ENCODE assay signal across 9 cellular contexts in the genomic region with DNA sequence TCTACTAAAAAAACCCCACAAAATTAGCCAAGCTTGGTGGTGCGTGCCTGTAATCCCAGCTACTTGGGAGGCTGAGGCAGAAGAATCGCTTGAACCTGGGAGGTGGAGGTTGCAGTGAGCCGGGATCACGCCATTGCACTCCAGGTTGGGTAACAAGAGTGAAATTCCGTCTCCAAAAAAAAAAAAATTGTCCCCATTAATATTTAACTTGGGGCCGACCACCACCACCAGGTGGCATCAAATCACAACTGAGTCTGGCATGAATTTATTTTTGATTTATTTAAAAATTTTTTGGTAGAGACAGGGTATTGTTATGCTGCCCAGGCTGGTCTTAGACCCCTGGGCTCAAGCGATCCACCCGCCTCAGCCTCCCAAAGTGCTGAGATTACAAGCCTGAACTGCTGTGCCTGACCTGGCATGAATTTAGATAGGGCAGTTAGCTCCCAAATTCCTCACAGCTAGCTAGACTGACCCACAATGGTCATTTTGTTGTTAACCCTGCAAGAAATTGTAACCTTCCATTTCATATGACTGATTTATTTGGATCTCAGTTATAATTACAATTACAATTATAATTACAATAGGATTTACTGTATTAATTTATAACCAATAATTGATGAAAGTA. TPM values are rescaled to one million over a fixed set of nuclear protein-coding genes. Genes with fewer than 3 reads are reported as not detected.
DNase-seq lines count a peak whose midpoint lies in the region; ATAC-seq and TF ChIP-seq lines count a peak whose summit lies in the region.
"Had no signal": no experiment of that assay in that cellular context is flagged by ENCODE, and none has a peak within 500 bp of the region (broad histone marks: within the 10 kb centered on the region; RNA-seq: fewer than 3 reads in every experiment).

No MANE protein-coding gene starts in this region.

- no peak overlapping the region for H3K4me3 Mint-ChIP-seq in activated CD4-positive, alpha-beta T cell treated with anti-CD3 and anti-CD28 coated beads, Interleukin-2, amount 10 ng/mL, durations not matched to agents 7 days and 5 days

- no peak for TF ChIP-seq EP300 in stomach (IDR thresholded peaks at IDR 0.05)

- CTCF ChIA-PET in activated CD4-positive, alpha-beta T cell treated with anti-CD3 and anti-CD28 coated beads, Interleukin-2, amount 10 ng/mL, durations not matched to agents 7 days and 5 days (lab: Charles Lee): interaction anchor here (0.7 kb wide), 1 partner anchor 1683 kb away, joined by 3 read pairs; no protein-coding TSS in a partner anchor

- no peak overlapping the region for H3K27ac ChIP-seq in stomach
- H3K27ac ChIP-seq: Peyer's patch had no signal

- peak in 1 of 7 experiments; percentile 16 for TF ChIP-seq CTCF in stomach (IDR thresholded peaks at IDR 0.05)

- peaks cover 5% of the 10 kb centered on the region for H3K27me3 Mint-ChIP-seq in activated CD4-positive, alpha-beta T cell treated with anti-CD3 and anti-CD28 coated beads, Interleukin-2, amount 10 ng/mL, durations not matched to agents 7 days and 5 days

- no peak for TF ChIP-seq POLR2A in stomach (IDR thresholded peaks at IDR 0.05)

- intact Hi-C loops in stomach (cut with DNase I; ENCODE audit: low total_unique reads): no loop called here
- intact Hi-C loops in posterior vena cava (cut with DNase I): no loop called here

- DNase-seq in DMS114 treated with DMSO at 0.1 percent for 48 hours (lab: John Stamatoyannopoulos, UW; ENCODE audit: unreplicated experiment) (peak; percentile 20), HT1080 (ENCODE audit: low read depth) (peak; percentile 39), iris pigment epithelial cell (ENCODE audit: low read depth) (peak; percentile 26), stomach (no peak), ureter (ENCODE audit: low spot score) (no peak), posterior vena cava (ENCODE audit: low spot score) (no peak)
- peak; percentile 31 for DNase-seq in activated CD4-positive, alpha-beta T cell treated with anti-CD3 and anti-CD28 coated beads, Interleukin-2, amount 10 ng/mL, durations not matched to agents 7 days and 5 days

- 41 to 46% (median 44%) methylated on average over 8 of the region's 8 CpGs for whole genome bisulfite sequencing in stomach, 5 donors

- no peak for ATAC-seq in HG03196 (IDR thresholded peaks at IDR 0.05; ENCODE audit: unreplicated experiment)

- no peak overlapping the region for H3K4me3 ChIP-seq in stomach
- H3K4me3 ChIP-seq: Peyer's patch had no signal

- H3K36me3 Mint-ChIP-seq in activated CD4-positive, alpha-beta T cell treated with anti-CD3 and anti-CD28 coated beads, Interleukin-2, amount 10 ng/mL, durations not matched to agents 7 days and 5 days (ENCODE audit: low read depth): no peaks in the 10 kb centered on the region

- no peaks in the 10 kb centered on the region for H3K27me3 ChIP-seq in stomach
- H3K27me3 ChIP-seq: Peyer's patch had no signal

- no peaks in the 10 kb centered on the region for H3K36me3 ChIP-seq in stomach
- H3K36me3 ChIP-seq: Peyer's patch had no signal

- H3K9me3 Mint-ChIP-seq in activated CD4-positive, alpha-beta T cell treated with anti-CD3 and anti-CD28 coated beads, Interleukin-2, amount 10 ng/mL, durations not matched to agents 7 days and 5 days: no peaks in the 10 kb centered on the region

- no peaks in the 10 kb centered on the region for H3K9me3 ChIP-seq in stomach
- H3K9me3 ChIP-seq: Peyer's patch had no signal

- no peaks in the 10 kb centered on the region for H3K4me1 ChIP-seq in stomach
- H3K4me1 ChIP-seq: Peyer's patch had no signal

- no peaks in the 10 kb centered on the region for H3K4me1 Mint-ChIP-seq in activated CD4-positive, alpha-beta T cell treated with anti-CD3 and anti-CD28 coated beads, Interleukin-2, amount 10 ng/mL, durations not matched to agents 7 days and 5 days

- no peak overlapping the region for H3K27ac Mint-ChIP-seq in activated CD4-positive, alpha-beta T cell treated with anti-CD3 and anti-CD28 coated beads, Interleukin-2, amount 10 ng/mL, durations not matched to agents 7 days and 5 days

- POLR2A ChIA-PET in activated CD4-positive, alpha-beta T cell treated with anti-CD3 and anti-CD28 coated beads, Interleukin-2, amount 10 ng/mL, durations not matched to agents 7 days and 5 days (lab: Charles Lee): no interaction called here

RNA-seq across cellular contexts. Expression of a gene that starts 17.1 kb away (rescaled TPM):
- total RNA-seq in HT1080 (2014; rRNA removed; shearing (Covaris generic)): 4.7 and 6.6 TPM in 2 replicates
- 3.4 and 3.8 TPM in 2 replicates for polyA plus RNA-seq in HT1080 (2015; cell fraction: cytosol; rRNA removed)
- 3.5 and 3.8 TPM in 2 replicates for polyA plus RNA-seq in HT1080 (2015; cell fraction: nucleus; rRNA removed)
- total RNA-seq in activated CD4-positive, alpha-beta T cell treated with anti-CD3 and anti-CD28 coated beads, Interleukin-2, amount 10 ng/mL, durations not matched to agents 7 days and 5 days: 1 to 10 TPM; 2.7 to 2.9 TPM
- total RNA-seq in stomach: 10 to 100 TPM in 1 of 5 donors, 1 to 10 TPM in 3, under 1 TPM in 1; 0.58 to 10.4 (median 8.0) TPM
- 1 to 10 TPM in 1 of 3 donors, under 1 TPM in 2; 0.92 to 1.1 (median 0.95) TPM for polyA plus RNA-seq in stomach
- total RNA-seq in ureter: 7.0 TPM
- 1 to 10 TPM; 1.5 to 1.8 TPM for total RNA-seq in posterior vena cava

Comparison
In these comparisons a context has a peak if more than half of its experiments do, and no peak if none do; other contexts are left out.
1. DNase-seq: peak in DMS114 treated with DMSO at 0.1 percent for 48 hours (single experiment), HT1080 (single experiment), activated CD4-positive, alpha-beta T cell treated with anti-CD3 and anti-CD28 coated beads, Interleukin-2, amount 10 ng/mL, durations not matched to agents 7 days and 5 days (single experiment) and iris pigment epithelial cell (single experiment); none in stomach (single experiment), ureter (single experiment) and posterior vena cava (single experiment).